Comparison of ENCODE assay signal across 20 cellular contexts in genomic region chr13:88926890-88927502, GRCh38.
A peak's percentile ranks its signal among the peaks of the same experiment; 100 is the strongest.
DNase-seq lines count a peak whose midpoint lies in the region; ATAC-seq, FAIRE-seq and TF ChIP-seq lines count a peak whose summit lies in the region.
"Had no signal": no experiment of that assay in that cellular context is flagged by ENCODE, and none has a peak within 500 bp of the region (broad histone marks: within the 10 kb centered on the region; RNA-seq: fewer than 3 reads in every experiment).

No MANE protein-coding gene starts in this region.

- no peak overlapping the region for H2AK5ac ChIP-seq in neuronal stem cell (ENCODE audit: low read depth, low read length)

- H3K27me3 Mint-ChIP-seq in WTC11 (ENCODE audit: low read depth), result no peaks in the 10 kb centered on the region
- H3K27me3 Mint-ChIP-seq: B cell had no signal

- no CpG with 5 or more reads among the region's 5 CpGs for WGBS in neuronal stem cell (ENCODE audit: extremely low coverage in 2 of 2, insufficient read length in 2 of 2, insufficient replicate concordance in 1 of 2), 2 donors

- H3K4me3 Mint-ChIP-seq in WTC11, result no peak overlapping the region
- H3K4me3 Mint-ChIP-seq: B cell; CD14-positive monocyte; CD8-positive, alpha-beta T cell; H9 had no signal

- H2AFZ ChIP-seq in DND-41 (ENCODE audit: low read depth, low read length), result peak overlapping the region; percentile 56; the same call in 1 of the 2 replicates
- H2AFZ ChIP-seq in neuronal stem cell (ENCODE audit: low read length), result peak overlapping the region; percentile 52

- H2BK12ac ChIP-seq in neuronal stem cell (ENCODE audit: low read length), result no peak overlapping the region

- POLR2A ChIA-PET in WTC11 (lab: Charles Lee), result no interaction called here

- H3K23ac ChIP-seq in neuronal stem cell (ENCODE audit: low read depth, low read length, poor library complexity), result no peak overlapping the region

- no peaks in the 10 kb centered on the region for H4K20me1 ChIP-seq in DND-41 (ENCODE audit: insufficient read depth, low read length)

- FAIRE-seq in RCC 7860 (lab: Jason Lieb, UNC), result no peak
- FAIRE-seq: A204.1, D721Med, GM12892 had no signal

- peak overlapping the region; percentile 1 for H3K18ac ChIP-seq in neuronal stem cell (ENCODE audit: low read length)

- H2BK5ac ChIP-seq in neuronal stem cell (ENCODE audit: low read length), result no peak overlapping the region

- H3K27ac Mint-ChIP-seq in WTC11, result no peak overlapping the region
- H3K27ac Mint-ChIP-seq: B cell; CD14-positive monocyte; CD8-positive, alpha-beta T cell; H9 had no signal

- H3K79me2 ChIP-seq in DND-41 (ENCODE audit: insufficient read depth, low read length), result no peaks in the 10 kb centered on the region

- no peaks in the 10 kb centered on the region for H3K36me3 Mint-ChIP-seq in WTC11
- H3K36me3 Mint-ChIP-seq: CD14-positive monocyte; CD8-positive, alpha-beta T cell had no signal

- ATAC-seq in DND-41 (ENCODE audit: insufficient read depth, low read depth), result peak; percentile 54; the same call in 1 of the 3 replicates
- ATAC-seq in WTC11, result peak; percentile 46
- ATAC-seq in stimulated activated naive CD8-positive, alpha-beta T cell treated with anti-CD3 and anti-CD28 coated beads, Interleukin-15, Interleukin-2, amounts not matched to agents 100 U/mL and 50 U/mL, for 24 hours, result peak; percentile 14
- ATAC-seq: CD8-positive, alpha-beta T cell had no signal

- no peaks in the 10 kb centered on the region for H3K9me3 Mint-ChIP-seq in WTC11
- H3K9me3 Mint-ChIP-seq: CD8-positive, alpha-beta T cell; H9 had no signal

- H2BK120ac ChIP-seq in neuronal stem cell (ENCODE audit: low read depth, low read length), result no peak overlapping the region

- 0 out of 2 replicates have a peak, but pooled peaks cover 3% of the 10 kb centered on the region for H3K4me1 Mint-ChIP-seq in WTC11
- H3K4me1 Mint-ChIP-seq: B cell, CD14-positive monocyte, H9 had no signal

- DNase-seq in DND-41, result no peak
- no peak for DNase-seq in WTC11 (ENCODE audit: low spot score)
- no peak for DNase-seq in neuronal stem cell (ENCODE audit: low spot score)
- no peak for DNase-seq in stimulated activated naive CD8-positive, alpha-beta T cell treated with anti-CD3 and anti-CD28 coated beads, Interleukin-15, Interleukin-2, amounts not matched to agents 100 U/mL and 50 U/mL, for 24 hours
- no peak for DNase-seq in NCI-H2081 (lab: John Stamatoyannopoulos, UW)
- DNase-seq in KG1 (lab: John Stamatoyannopoulos, UW), result no peak
- no peak for DNase-seq in NCI-H1694 treated with DMSO at 0.1 percent for 48 hours (lab: John Stamatoyannopoulos, UW)
- DNase-seq in RCC 7860 (ENCODE audit: low spot score), result no peak
- DNase-seq: CD8-positive, alpha-beta T cell; COR-L47; DMS153; DMS79 treated with DMSO at 0.1 percent for 48 hours; GDM1; GOT3; H9 had no signal

- H3K36me3 ChIP-seq in DND-41 (ENCODE audit: insufficient read depth, low read length), result peaks cover 7% of the 10 kb centered on the region; the same call in 1 of the 2 replicates
- H3K36me3 ChIP-seq in neuronal stem cell (replicated peaks in 1 of 2; ENCODE audit: control insufficient read depth in 2 of 2, insufficient read depth in 2 of 2, low read length in 2 of 2), result no peaks in the 10 kb centered on the region

- no peak overlapping the region for H3K9ac ChIP-seq in DND-41 (ENCODE audit: low read depth, low read length)
- no peak overlapping the region for H3K9ac ChIP-seq in neuronal stem cell (ENCODE audit: low read depth, low read length, poor library complexity)

- TF ChIP-seq CTCF in DND-41 (IDR thresholded peaks at IDR 0.05; ENCODE audit: borderline replicate concordance, extremely low read depth, low read length, poor library complexity, severe bottlenecking) (no peak), WTC11 (IDR thresholded peaks at IDR 0.05) (no peak)

- no peaks in the 10 kb centered on the region for H3K79me1 ChIP-seq in neuronal stem cell (ENCODE audit: low read depth, low read length)

- peak overlapping the region; percentile 43 for H4K8ac ChIP-seq in neuronal stem cell (ENCODE audit: low read depth, low read length)

- H3K27me3 ChIP-seq in DND-41 (ENCODE audit: insufficient read depth, low read length, poor library complexity) (no peaks in the 10 kb centered on the region), neuronal stem cell (ENCODE audit: control insufficient read depth in 3 of 3, insufficient read depth in 3 of 3, low read depth in 1 of 3, low read length in 3 of 3) (no peaks in the 10 kb centered on the region)

- no peak overlapping the region for H4K91ac ChIP-seq in neuronal stem cell (ENCODE audit: low read depth, low read length, poor library complexity)

- H3K4me2 ChIP-seq in DND-41 (ENCODE audit: insufficient read depth, low read length) (no peak overlapping the region), neuronal stem cell (ENCODE audit: insufficient read depth, low read length, poor library complexity, severe bottlenecking) (no peak overlapping the region)

- CTCF ChIA-PET in WTC11 (lab: Charles Lee), result no interaction called here

- H3K9me3 ChIP-seq in DND-41 (ENCODE audit: insufficient read depth, low read length, severe bottlenecking) (peaks cover 21% of the 10 kb centered on the region), neuronal stem cell (replicated peaks in 1 of 2; ENCODE audit: control insufficient read depth in 2 of 2, insufficient read depth in 1 of 2, low read depth in 1 of 2, low read length in 2 of 2) (no peaks in the 10 kb centered on the region)

- H2BK15ac ChIP-seq in neuronal stem cell (ENCODE audit: low read length), result no peak overlapping the region

- H3K4me3 ChIP-seq in DND-41 (ENCODE audit: low read depth in 1 of 2, low read length in 2 of 2) (no peak overlapping the region), neuronal stem cell (ENCODE audit: low read length in 2 of 2) (no peak overlapping the region)

- no peak overlapping the region for H3K4ac ChIP-seq in neuronal stem cell (ENCODE audit: low read length)

- H3K27ac ChIP-seq in DND-41 (ENCODE audit: low read length) (peak overlapping the region; percentile 59; the same call in 1 of the 2 replicates), neuronal stem cell (replicated peaks; ENCODE audit: low read length) (no peak overlapping the region)

- H3K4me1 ChIP-seq in DND-41 (ENCODE audit: insufficient read depth, low read length) (peaks cover 11% of the 10 kb centered on the region; the same call in 1 of the 2 replicates), neuronal stem cell (ENCODE audit: control insufficient read depth in 2 of 2, insufficient read depth in 1 of 2, low read depth in 1 of 2, low read length in 2 of 2) (no peaks in the 10 kb centered on the region)

- peak overlapping the region; percentile 21 for H3K14ac ChIP-seq in neuronal stem cell (ENCODE audit: low read length)

TF ChIP-seq in WTC11, 78 proteins besides CTCF, POLR2A, EP300 and RAD21 (continues in another document):
- TF ChIP-seq NR2C2 (CRISPR knock-in tag; IDR thresholded peaks at IDR 0.05) (no peak), ZBTB21 (CRISPR knock-in tag; IDR thresholded peaks at IDR 0.05; ENCODE audit: borderline replicate concordance) (no peak), ZNF423 (CRISPR knock-in tag; IDR thresholded peaks at IDR 0.05) (no peak), GABPB1 (CRISPR knock-in tag; IDR thresholded peaks at IDR 0.05) (no peak), PRRX2 (CRISPR knock-in tag; IDR thresholded peaks at IDR 0.05) (no peak), ETV6 (CRISPR knock-in tag; IDR thresholded peaks at IDR 0.05) (no peak), FOXK1 (CRISPR knock-in tag; IDR thresholded peaks at IDR 0.05) (no peak), MLX (CRISPR knock-in tag; IDR thresholded peaks at IDR 0.05) (no peak), TP53 (CRISPR knock-in tag; IDR thresholded peaks at IDR 0.05) (no peak), ELF4 (CRISPR knock-in tag; IDR thresholded peaks at IDR 0.05; ENCODE audit: low read depth) (no peak), HMGXB4 (CRISPR knock-in tag; IDR thresholded peaks at IDR 0.05) (no peak), KAT7 (CRISPR knock-in tag; IDR thresholded peaks at IDR 0.05; ENCODE audit: borderline replicate concordance) (no peak), E2F5 (CRISPR knock-in tag; IDR thresholded peaks at IDR 0.05) (no peak), JUN (CRISPR knock-in tag; IDR thresholded peaks at IDR 0.05) (no peak)
